ENCODE assay signal across 14 cellular contexts in genomic region chr2:38371235-38371634, GRCh38. TPM values are rescaled to one million over a fixed set of nuclear protein-coding genes. Genes with fewer than 3 reads are reported as not detected.
DNase-seq lines count a peak whose midpoint lies in the region; ATAC-seq and TF ChIP-seq lines count a peak whose summit lies in the region.
"Had no signal": no experiment of that assay in that cellular context is flagged by ENCODE, and none has a peak within 500 bp of the region (broad histone marks: within the 10 kb centered on the region; RNA-seq: fewer than 3 reads in every experiment).

No MANE protein-coding gene starts in this region.

- TF ChIP-seq CTCF in sigmoid colon (IDR thresholded peaks at IDR 0.05), result no peak

- no peaks in the 10 kb centered on the region for H3K9me3 ChIP-seq in sigmoid colon
- H3K9me3 ChIP-seq: A549, BE2C had no signal

- no peaks in the 10 kb centered on the region for H3K27me3 ChIP-seq in sigmoid colon
- H3K27me3 ChIP-seq: BE2C had no signal

- H3K4me3 ChIP-seq in sigmoid colon, result no peak overlapping the region
- H3K4me3 ChIP-seq: A549 had no signal

- TF ChIP-seq EP300 in sigmoid colon (IDR thresholded peaks at IDR 0.05), result no peak

- H3K27ac ChIP-seq in sigmoid colon, result peak overlapping the region in 3 of 4 donors; percentile 98 to 99 (median 99)
- H3K27ac ChIP-seq: A549, C4-2B had no signal

- peaks cover 0 to 78% (median 31%) of the 10 kb centered on the region in 4 donors for H3K4me1 ChIP-seq in sigmoid colon

- 86 to 89% methylated on average over 5 of the region's 5 CpGs for WGBS in sigmoid colon, 2 donors

- TF ChIP-seq POLR2A in sigmoid colon (IDR thresholded peaks at IDR 0.05), result no peak

- DNase-seq in RPMI8226, result peak; percentile 20
- DNase-seq in glomerular visceral epithelial cell (ENCODE audit: extremely low spot score), result peak; percentile 43
- DNase-seq in sigmoid colon, result no peak
- DNase-seq in activated CD4-positive, alpha-beta T cell treated with anti-CD3 and anti-CD28 coated beads, Interleukin-2, amount 50 U/mL, for 1 hour, result no peak
- DNase-seq in amniotic stem cell (lab: John Stamatoyannopoulos, UW), result no peak
- DNase-seq: BE2C; CD4-positive, alpha-beta memory T cell; DND-41; GDM1; HCEC 1CT; HFFc6 had no signal

- intact Hi-C loops in sigmoid colon (cut with DNase I), result no loop called here

- no peak for ATAC-seq in GM18502 (IDR thresholded peaks at IDR 0.05; ENCODE audit: poor library complexity, unreplicated experiment)

- no peaks in the 10 kb centered on the region for H3K36me3 ChIP-seq in sigmoid colon
- H3K36me3 ChIP-seq: BE2C had no signal

RNA-seq across cellular contexts. Expression of gene ATL2, which starts 5.8 kb away (rescaled TPM):
- total RNA-seq in sigmoid colon, result 100 to 1,000 TPM; 176 to 271 (median 205) TPM
- polyA plus RNA-seq in sigmoid colon, result 10 to 100 TPM; 12.7 to 26.0 (median 15.0) TPM

Comparison
In these comparisons a context has a peak if more than half of its experiments do, and no peak if none do; other contexts are left out.
1. DNase-seq: peak in RPMI8226 (single experiment) and glomerular visceral epithelial cell (single experiment); none in sigmoid colon (single experiment), activated CD4-positive, alpha-beta T cell treated with anti-CD3 and anti-CD28 coated beads, Interleukin-2, amount 50 U/mL, for 1 hour (single experiment) and amniotic stem cell (single experiment).